13 cellular contexts compared by ENCODE assay signal in the genomic region with DNA sequence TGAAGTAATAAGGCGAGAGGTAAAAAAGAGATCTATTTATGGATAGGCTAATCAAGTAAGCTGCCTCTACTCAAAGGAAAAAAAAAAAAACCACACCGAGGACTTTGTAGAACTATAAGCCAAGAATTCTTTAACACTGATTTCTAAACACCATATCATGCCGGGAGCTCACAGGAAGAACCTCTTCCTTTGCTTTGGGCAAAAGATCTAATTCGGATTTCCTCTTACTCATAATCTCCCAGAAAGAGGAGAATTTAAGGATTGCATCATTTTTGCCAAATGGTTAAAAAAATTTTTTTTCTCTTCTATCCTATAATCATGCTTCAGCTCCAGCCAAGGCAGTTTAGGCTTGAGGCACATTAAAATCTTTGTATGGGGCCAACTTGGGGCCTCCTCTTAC.
DNase-seq lines count a peak whose midpoint lies in the region; TF ChIP-seq lines count a peak whose summit lies in the region.
"Had no signal": no experiment of that assay in that cellular context is flagged by ENCODE, and none has a peak within 500 bp of the region (broad histone marks: within the 10 kb centered on the region; RNA-seq: fewer than 3 reads in every experiment).

No MANE protein-coding gene starts in this region.

- peaks cover 29% of the 10 kb centered on the region for H3K4me1 Mint-ChIP-seq in activated naive CD8-positive, alpha-beta T cell treated with anti-CD3 and anti-CD28 coated beads for 36 hours

- POLR2A ChIA-PET in AG04450 (lab: Yijun Ruan, JAX): interaction anchor here (1.0 kb wide), 1 partner anchor 13 kb away, joined by 5 read pairs; no protein-coding TSS in a partner anchor

- H3K27me3 Mint-ChIP-seq in activated naive CD8-positive, alpha-beta T cell treated with anti-CD3 and anti-CD28 coated beads for 36 hours: no peaks in the 10 kb centered on the region

- intact Hi-C loops in lower leg skin (cut with DNase I; ENCODE audit: low total_unique reads): no loop called here

- H3K4me3 ChIP-seq in AG04450 (ENCODE audit: low read depth, low read length) (no peak overlapping the region), fibroblast of villous mesenchyme (ENCODE audit: low read depth, low read length) (no peak overlapping the region), lower leg skin (ENCODE audit: low read depth, poor library complexity, severe bottlenecking) (no peak overlapping the region)
- H3K4me3 ChIP-seq: gastrocnemius medialis had no signal

- H3K4me3 Mint-ChIP-seq in activated naive CD8-positive, alpha-beta T cell treated with anti-CD3 and anti-CD28 coated beads for 36 hours: no peak overlapping the region

- no peaks in the 10 kb centered on the region for H3K9me3 ChIP-seq in AG04450 (ENCODE audit: control insufficient read depth, insufficient read depth, low read length)
- H3K9me3 ChIP-seq: Caco-2, gastrocnemius medialis had no signal

- H3K9me3 Mint-ChIP-seq in activated naive CD8-positive, alpha-beta T cell treated with anti-CD3 and anti-CD28 coated beads for 36 hours: no peaks in the 10 kb centered on the region

- peak overlapping the region; percentile 53 for H3K27ac ChIP-seq in AG04450 (ENCODE audit: low read depth, low read length)

- peak overlapping the region; percentile 14 for H3K27ac Mint-ChIP-seq in activated naive CD8-positive, alpha-beta T cell treated with anti-CD3 and anti-CD28 coated beads for 36 hours

- H3K36me3 Mint-ChIP-seq in activated naive CD8-positive, alpha-beta T cell treated with anti-CD3 and anti-CD28 coated beads for 36 hours: peaks cover 58% of the 10 kb centered on the region

- no peaks in the 10 kb centered on the region for H3K27me3 ChIP-seq in AG04450 (ENCODE audit: control insufficient read depth, insufficient read depth, low read length)
- H3K27me3 ChIP-seq: gastrocnemius medialis had no signal

- no peak for TF ChIP-seq POLR2A in lower leg skin (IDR thresholded peaks at IDR 0.05)

- TF ChIP-seq CTCF in AG04450 (IDR thresholded peaks at IDR 0.05; ENCODE audit: low read depth, low read length): no peak
- no peak for TF ChIP-seq CTCF in fibroblast of villous mesenchyme (IDR thresholded peaks at IDR 0.05; ENCODE audit: insufficient read depth, low read depth, low read length)
- TF ChIP-seq CTCF in lower leg skin (IDR thresholded peaks at IDR 0.05): no peak

- 32 to 37% methylated on average over 4 of the region's 4 CpGs for WGBS in lower leg skin, 2 donors

- DNase-seq in AG04450 (ENCODE audit: low read depth, low spot score) (peak; percentile 36), HCEC 1CT (peak; percentile 74), fibroblast of villous mesenchyme (ENCODE audit: low read depth) (peak; percentile 57), lower leg skin (ENCODE audit: low spot score in 2 of 2) (no peak), DMS 273 (lab: John Stamatoyannopoulos, UW; ENCODE audit: unreplicated experiment) (no peak), COLO668 (lab: John Stamatoyannopoulos, UW; ENCODE audit: unreplicated experiment) (no peak)
- no peak for DNase-seq in activated naive CD8-positive, alpha-beta T cell treated with anti-CD3 and anti-CD28 coated beads for 36 hours
- no peak for DNase-seq in activated naive CD4-positive, alpha-beta T cell treated with anti-CD3 and anti-CD28 coated beads, Interleukin-2, amount 50 U/mL, for 16 hours
- DNase-seq: anterior cingulate cortex; Caco-2; gastrocnemius medialis; nucleus accumbens; stimulated activated naive CD8-positive, alpha-beta T cell treated with anti-CD3 and anti-CD28 coated beads, Interleukin-15, Interleukin-2, amounts not matched to agents 100 U/mL and 50 U/mL, for 24 hours had no signal

- CTCF ChIA-PET in AG04450 (lab: Charles Lee): interaction anchor here (1.2 kb wide), 1 partner anchor 26 kb away, joined by 3 read pairs; no protein-coding TSS in a partner anchor

Comparison
In these comparisons a context has a peak if more than half of its experiments do, and no peak if none do; other contexts are left out.
1. DNase-seq: peak in AG04450 (single experiment), HCEC 1CT (single experiment) and fibroblast of villous mesenchyme (single experiment); none in activated naive CD8-positive, alpha-beta T cell treated with anti-CD3 and anti-CD28 coated beads for 36 hours (single experiment), lower leg skin (0 of 2), DMS 273 (single experiment), COLO668 (single experiment) and activated naive CD4-positive, alpha-beta T cell treated with anti-CD3 and anti-CD28 coated beads, Interleukin-2, amount 50 U/mL, for 16 hours (single experiment).